1 cellular context compared by ENCODE assay signal in genomic region chr3:153043729-153044314, GRCh38.
TF ChIP-seq lines count a peak whose summit lies in the region.

No MANE protein-coding gene starts in this region.

TF ChIP-seq in IMR-90, 13 proteins besides CTCF, POLR2A, EP300 and RAD21 (continued from another document):
- TF ChIP-seq USF2 (IDR thresholded peaks at IDR 0.05; ENCODE audit: low read depth, low read length) (no peak), MAFK (IDR thresholded peaks at IDR 0.05; ENCODE audit: low read depth, low read length) (no peak), RFX5 (IDR thresholded peaks at IDR 0.05; ENCODE audit: low read depth, low read length) (no peak), CHD1 (IDR thresholded peaks at IDR 0.05; ENCODE audit: low read depth, low read length) (no peak), SMC3 (IDR thresholded peaks at IDR 0.05; ENCODE audit: low read depth, low read length) (no peak), CEBPB (IDR thresholded peaks at IDR 0.05; ENCODE audit: low read depth, low read length) (no peak), NFE2L2 (IDR thresholded peaks at IDR 0.05; ENCODE audit: low read depth, low read length) (no peak), RCOR1 (IDR thresholded peaks at IDR 0.05; ENCODE audit: insufficient replicate concordance, low read length) (no peak), BHLHE40 (IDR thresholded peaks at IDR 0.05; ENCODE audit: low read depth, low read length) (no peak), MXI1 (IDR thresholded peaks at IDR 0.05; ENCODE audit: borderline replicate concordance, low read depth, low read length) (no peak)
